Comparison of ENCODE assay signal across 23 cellular contexts in genomic region chr7:151091988-151092387, GRCh38.
"Had no signal": no experiment of that assay in that cellular context is flagged by ENCODE, and none has a peak within 500 bp of the region (broad histone marks: within the 10 kb centered on the region; RNA-seq: fewer than 3 reads in every experiment).

No MANE protein-coding gene starts in this region.

- H3K4me3 Mint-ChIP-seq: activated B cell treated with CpG ODN at 0.5 μM for 24 hours; activated CD4-positive, alpha-beta memory T cell treated with anti-CD3 and anti-CD28 coated beads for 36 hours; activated CD4-positive, alpha-beta T cell treated with anti-CD3 and anti-CD28 coated beads, Interleukin-2, amount 10 ng/mL, durations not matched to agents 7 days and 5 days; activated naive CD8-positive, alpha-beta T cell treated with anti-CD3 and anti-CD28 coated beads, Interleukin-2, amount 50 U/mL, for 24 hours; activated T-cell treated with anti-CD3 and anti-CD28 coated beads, Interleukin-2, amount 50 U/mL, for 4 hours; T-cell had no signal

- H3K27ac Mint-ChIP-seq: activated B cell treated with CpG ODN at 0.5 μM for 24 hours; activated CD4-positive, alpha-beta memory T cell treated with anti-CD3 and anti-CD28 coated beads for 36 hours; activated CD4-positive, alpha-beta T cell treated with anti-CD3 and anti-CD28 coated beads, Interleukin-2, amount 10 ng/mL, durations not matched to agents 7 days and 5 days; activated naive CD4-positive, alpha-beta T cell treated with anti-CD3 and anti-CD28 coated beads, Interleukin-2, amount 50 U/mL, for 72 hours; activated naive CD8-positive, alpha-beta T cell treated with anti-CD3 and anti-CD28 coated beads, Interleukin-2, amount 50 U/mL, for 24 hours; T-cell had no signal

- H3K36me3 Mint-ChIP-seq: activated CD4-positive, alpha-beta memory T cell treated with anti-CD3 and anti-CD28 coated beads for 36 hours; T-cell had no signal

- FAIRE-seq: RCC 7860, TTC549 had no signal

- H3K4me2 ChIP-seq: KMS-11 had no signal

- H3K27me3 Mint-ChIP-seq: activated CD4-positive, alpha-beta memory T cell treated with anti-CD3 and anti-CD28 coated beads for 36 hours had no signal

- H3K27ac ChIP-seq: KMS-11, SK-N-MC had no signal

- H3K9me3 Mint-ChIP-seq: activated B cell treated with CpG ODN at 0.5 μM for 24 hours; activated CD4-positive, alpha-beta memory T cell treated with anti-CD3 and anti-CD28 coated beads for 36 hours; activated CD4-positive, alpha-beta T cell treated with anti-CD3 and anti-CD28 coated beads, Interleukin-2, amount 10 ng/mL, durations not matched to agents 7 days and 5 days; activated naive CD4-positive, alpha-beta T cell treated with anti-CD3 and anti-CD28 coated beads, Interleukin-2, amount 50 U/mL, for 72 hours; activated naive CD8-positive, alpha-beta T cell treated with anti-CD3 and anti-CD28 coated beads, Interleukin-2, amount 50 U/mL, for 24 hours; activated T-cell treated with anti-CD3 and anti-CD28 coated beads, Interleukin-2, amount 50 U/mL, for 4 hours; T-cell had no signal

- DNase-seq: activated B cell treated with CpG ODN at 0.5 μM for 24 hours; activated CD4-positive, alpha-beta T cell treated with anti-CD3 and anti-CD28 coated beads for 1 hour; activated CD4-positive, alpha-beta T cell treated with anti-CD3 and anti-CD28 coated beads, Interleukin-2, amount 10 ng/mL, durations not matched to agents 7 days and 5 days; activated CD8-positive, alpha-beta memory T cell treated with anti-CD3 and anti-CD28 coated beads for 24 hours; activated effector memory CD4-positive, alpha-beta T cell treated with anti-CD3 and anti-CD28 coated beads, Interleukin-2, amount 50 U/mL, for 16 hours; activated naive CD4-positive, alpha-beta T cell treated with Interleukin-2 at 50 U/mL for 16 hours; activated naive CD8-positive, alpha-beta T cell treated with anti-CD3 and anti-CD28 coated beads, Interleukin-2, amount 50 U/mL, for 24 hours; activated T-cell treated with anti-CD3 and anti-CD28 coated beads, Interleukin-2, amount 50 U/mL, for 4 hours; amygdala; NCI-H1092; NCI-H1417; NCI-H1694; NCI-H2029; NCI-H2107; NCI-H510A treated with DMSO at 0.1 percent for 48 hours; T-cell; T1000 had no signal

- ATAC-seq: activated naive CD4-positive, alpha-beta T cell treated with anti-CD3 and anti-CD28 coated beads, Interleukin-2, amount 50 U/mL, for 72 hours; activated naive CD8-positive, alpha-beta T cell treated with anti-CD3 and anti-CD28 coated beads, Interleukin-2, amount 50 U/mL, for 24 hours; activated T-cell treated with anti-CD3 and anti-CD28 coated beads, Interleukin-2, amount 50 U/mL, for 4 hours; T-cell had no signal

- H3K4me3 ChIP-seq: SK-N-MC had no signal

- H3K9ac ChIP-seq: KMS-11 had no signal
